Comparison of ENCODE assay signal across 29 cellular contexts in the genomic region with DNA sequence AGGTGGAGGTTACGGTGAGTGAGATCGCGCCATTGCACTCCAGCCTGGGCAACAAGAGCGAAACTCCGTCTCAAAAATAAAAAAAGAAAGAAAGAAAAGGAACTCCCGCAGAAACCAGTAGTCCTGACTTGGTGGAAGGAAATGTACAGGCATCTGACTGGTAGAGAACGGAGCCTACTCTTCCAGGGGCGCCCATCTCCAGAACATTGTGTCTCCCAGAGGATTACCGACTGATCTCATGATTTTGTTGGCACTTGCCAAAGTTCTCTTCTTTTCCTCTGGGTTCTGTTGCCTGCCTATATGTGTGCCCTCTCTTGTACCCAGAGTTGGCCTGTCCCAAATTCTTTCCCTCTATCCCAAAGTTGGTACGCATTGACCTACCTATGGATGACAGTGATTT.
"Had no signal": no experiment of that assay in that cellular context is flagged by ENCODE, and none has a peak within 500 bp of the region (broad histone marks: within the 10 kb centered on the region; RNA-seq: fewer than 3 reads in every experiment).

No MANE protein-coding gene starts in this region.

- H3K36me3 ChIP-seq: breast epithelium had no signal

- DNase-seq: activated CD4-positive, alpha-beta T cell treated with anti-CD3 and anti-CD28 coated beads for 48 hours; activated CD4-positive, alpha-beta T cell treated with anti-CD3 and anti-CD28 coated beads, Interleukin-2, amount 50 U/mL, for 48 hours; activated CD8-positive, alpha-beta memory T cell treated with anti-CD3 and anti-CD28 coated beads, Interleukin-2, amount 50 U/mL, for 48 hours; activated naive CD4-positive, alpha-beta T cell; activated T-cell treated with anti-CD3 and anti-CD28 coated beads, Interleukin-2, amount 50 U/mL, for 4 hours; central memory CD4-positive, alpha-beta T cell; dermis blood vessel endothelial cell; effector CD4-positive, alpha-beta T cell; glutamatergic neuron; kidney; left colon; mammary epithelial cell; naive B cell; occipital lobe; stimulated activated CD4-positive, alpha-beta T cell treated with anti-CD3 and anti-CD28 coated beads, Interleukin-1b, Interleukin-23, amount 100 ng/mL, for 48 hours; stimulated activated CD4-positive, alpha-beta T cell treated with anti-CD3 and anti-CD28 coated beads, Interleukin-4, amount 100 ng/mL, for 4 hours; stimulated activated CD8-positive, alpha-beta memory T cell treated with anti-CD3 and anti-CD28 coated beads, Interleukin-4, amount 100 ng/mL, for 48 hours; T-helper 9 cell; testis; transverse colon; WERI-Rb-1 had no signal

- H3K36me3 Mint-ChIP-seq: naive B cell had no signal

- H3K9me3 Mint-ChIP-seq: activated T-cell treated with anti-CD3 and anti-CD28 coated beads, Interleukin-2, amount 50 U/mL, for 4 hours; naive B cell; neural progenitor cell had no signal

- H3K27me3 ChIP-seq: breast epithelium, hepatocyte, neural progenitor cell, right atrium auricular region, testis, transverse colon had no signal

- H3K27me3 Mint-ChIP-seq: naive B cell had no signal

- H3K9me3 ChIP-seq: breast epithelium, right atrium auricular region, testis, transverse colon had no signal

- ATAC-seq: activated CD4-positive, CD25-positive, alpha-beta regulatory T cell treated with anti-CD3 and anti-CD28 coated beads, Interleukin-2, amount 50 U/mL, for 24 hours had no signal

- H3K27ac Mint-ChIP-seq: neural progenitor cell had no signal

- H3K4me3 ChIP-seq: breast epithelium, hepatocyte, neural progenitor cell, right atrium auricular region, smooth muscle cell, testis, transverse colon had no signal

- H3K4me1 ChIP-seq: breast epithelium, neural progenitor cell, parathyroid adenoma, testis, transverse colon had no signal

- H3K27ac ChIP-seq: breast epithelium, epithelial cell of prostate, hepatocyte, neural progenitor cell, parathyroid adenoma, right atrium auricular region, testis, WERI-Rb-1 had no signal

- H3K4me1 Mint-ChIP-seq: naive B cell had no signal

- H3K4me3 Mint-ChIP-seq: activated T-cell treated with anti-CD3 and anti-CD28 coated beads, Interleukin-2, amount 50 U/mL, for 4 hours; neural progenitor cell had no signal
